ENCODE assay signal across 21 cellular contexts in genomic region chr5:12316812-12317211, GRCh38.
"Had no signal": no experiment of that assay in that cellular context is flagged by ENCODE, and none has a peak within 500 bp of the region (broad histone marks: within the 10 kb centered on the region; RNA-seq: fewer than 3 reads in every experiment).

No MANE protein-coding gene starts in this region.

- H3K4me1 Mint-ChIP-seq: activated naive CD8-positive, alpha-beta T cell treated with anti-CD3 and anti-CD28 coated beads for 36 hours; naive B cell; stimulated activated memory B cell treated with anti-CD40 and anti-IgM and Interleukin-4, amounts not matched to agents 10 μg/mL and 1 μg/mL and 100 μg/mL, for 72 hours had no signal

- H3K27me3 ChIP-seq: heart right ventricle, right lobe of liver, stomach, suprapubic skin, tibial nerve had no signal

- H3K27ac ChIP-seq: heart right ventricle, parathyroid adenoma, right lobe of liver, skin epidermis, stomach, suprapubic skin, tibial nerve, WERI-Rb-1 had no signal

- H3K79me2 ChIP-seq: parathyroid adenoma had no signal

- H3K27me3 Mint-ChIP-seq: activated naive CD8-positive, alpha-beta T cell treated with anti-CD3 and anti-CD28 coated beads for 36 hours; naive B cell; stimulated activated memory B cell treated with anti-CD40 and anti-IgM and Interleukin-4, amounts not matched to agents 10 μg/mL and 1 μg/mL and 100 μg/mL, for 72 hours had no signal

- H3K9ac ChIP-seq: parathyroid adenoma had no signal

- FAIRE-seq: astrocyte, keratinocyte, urothelium cell line had no signal

- ATAC-seq: heart right ventricle; left colon; right lobe of liver; stimulated activated memory B cell treated with anti-CD40 and anti-IgM and Interleukin-4, amounts not matched to agents 10 μg/mL and 1 μg/mL and 100 μg/mL, for 72 hours had no signal

- H3K36me3 Mint-ChIP-seq: activated naive CD8-positive, alpha-beta T cell treated with anti-CD3 and anti-CD28 coated beads for 36 hours; naive B cell; stimulated activated memory B cell treated with anti-CD40 and anti-IgM and Interleukin-4, amounts not matched to agents 10 μg/mL and 1 μg/mL and 100 μg/mL, for 72 hours had no signal

- H3K27ac Mint-ChIP-seq: activated naive CD8-positive, alpha-beta T cell treated with anti-CD3 and anti-CD28 coated beads for 36 hours; naive B cell; stimulated activated memory B cell treated with anti-CD40 and anti-IgM and Interleukin-4, amounts not matched to agents 10 μg/mL and 1 μg/mL and 100 μg/mL, for 72 hours; T-helper 2 cell treated with Interferon-gamma antibody and Interleukin-4, amounts not matched to agents 5 μg/mL and 100 μg/mL, for 36 hours had no signal

- H3K4me1 ChIP-seq: heart right ventricle, parathyroid adenoma, right lobe of liver, stomach, suprapubic skin, tibial nerve had no signal

- H3K4me3 ChIP-seq: heart right ventricle, right lobe of liver, skin epidermis, stomach, suprapubic skin, tibial nerve had no signal

- H3K9me3 ChIP-seq: right lobe of liver, suprapubic skin, tibial nerve had no signal

- DNase-seq: activated naive CD4-positive, alpha-beta T cell; activated naive CD8-positive, alpha-beta T cell treated with anti-CD3 and anti-CD28 coated beads for 36 hours; activated T-cell treated with anti-CD3 and anti-CD28 coated beads, Interleukin-2, amount 50 U/mL, for 1 hour; cerebellar nuclear complex; cortex of kidney; heart right ventricle; left colon; naive B cell; nucleus accumbens; right lobe of liver; stomach; WERI-Rb-1 had no signal

- H2AFZ ChIP-seq: parathyroid adenoma had no signal

- H3K4me3 Mint-ChIP-seq: activated naive CD8-positive, alpha-beta T cell treated with anti-CD3 and anti-CD28 coated beads for 36 hours; naive B cell; stimulated activated memory B cell treated with anti-CD40 and anti-IgM and Interleukin-4, amounts not matched to agents 10 μg/mL and 1 μg/mL and 100 μg/mL, for 72 hours; T-helper 2 cell treated with Interferon-gamma antibody and Interleukin-4, amounts not matched to agents 5 μg/mL and 100 μg/mL, for 36 hours had no signal

- H3K36me3 ChIP-seq: heart right ventricle, right lobe of liver, stomach, suprapubic skin, tibial nerve, WERI-Rb-1 had no signal
